Comparison of ENCODE assay signal across 2 cellular contexts in the genomic region with DNA sequence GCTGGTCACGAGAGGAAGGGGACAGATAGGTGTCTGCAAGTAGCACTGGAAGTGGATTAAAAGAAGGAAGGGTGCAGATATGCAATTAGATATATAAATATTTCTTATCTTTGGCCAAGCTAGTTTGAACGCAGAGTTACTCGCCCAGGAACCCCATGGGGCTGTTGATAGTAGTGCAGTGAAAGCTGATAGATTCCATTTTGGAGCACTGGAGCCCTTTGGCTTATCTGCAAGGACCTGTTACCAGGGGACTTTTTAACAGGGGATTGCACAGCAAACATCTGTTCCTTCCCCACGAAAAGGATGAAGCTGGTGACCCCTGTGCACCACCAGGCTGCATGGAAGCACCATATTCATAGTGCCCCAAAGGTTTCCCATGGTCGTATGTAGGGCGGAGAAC.
TF ChIP-seq lines count a peak whose summit lies in the region.

No MANE protein-coding gene starts in this region.

TF ChIP-seq in GM23338, 12 proteins besides CTCF, POLR2A, EP300 and RAD21:
- TF ChIP-seq JUNB (IDR thresholded peaks at IDR 0.05; ENCODE audit: unreplicated experiment) (no peak), EZH2phosphoT487 (IDR thresholded peaks at IDR 0.05; ENCODE audit: unreplicated experiment) (no peak), NANOG (IDR thresholded peaks at IDR 0.05; ENCODE audit: borderline replicate concordance) (no peak), EZH2 (IDR thresholded peaks at IDR 0.05; ENCODE audit: low read depth, unreplicated experiment) (no peak), STAT1 (IDR thresholded peaks at IDR 0.05; ENCODE audit: unreplicated experiment) (no peak), CREB1 (CRISPR knock-in tag; IDR thresholded peaks at IDR 0.05; ENCODE audit: low read depth) (no peak), ZNF462 (CRISPR knock-in tag; IDR thresholded peaks at IDR 0.05) (no peak), ZNF331 (CRISPR knock-in tag; IDR thresholded peaks at IDR 0.05; ENCODE audit: low read depth) (no peak), POLR2AphosphoS5 (IDR thresholded peaks at IDR 0.05; ENCODE audit: low read depth) (no peak), ZNF114 (CRISPR knock-in tag; IDR thresholded peaks at IDR 0.05) (no peak)
- TF ChIP-seq, protein P1, sequence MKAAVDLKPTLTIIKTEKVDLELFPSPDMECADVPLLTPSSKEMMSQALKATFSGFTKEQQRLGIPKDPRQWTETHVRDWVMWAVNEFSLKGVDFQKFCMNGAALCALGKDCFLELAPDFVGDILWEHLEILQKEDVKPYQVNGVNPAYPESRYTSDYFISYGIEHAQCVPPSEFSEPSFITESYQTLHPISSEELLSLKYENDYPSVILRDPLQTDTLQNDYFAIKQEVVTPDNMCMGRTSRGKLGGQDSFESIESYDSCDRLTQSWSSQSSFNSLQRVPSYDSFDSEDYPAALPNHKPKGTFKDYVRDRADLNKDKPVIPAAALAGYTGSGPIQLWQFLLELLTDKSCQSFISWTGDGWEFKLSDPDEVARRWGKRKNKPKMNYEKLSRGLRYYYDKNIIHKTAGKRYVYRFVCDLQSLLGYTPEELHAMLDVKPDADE (IDR thresholded peaks at IDR 0.05), result no peak

TF ChIP-seq in H1, 55 proteins besides CTCF, POLR2A, EP300 and RAD21:
- TF ChIP-seq KDM5A (IDR thresholded peaks at IDR 0.05; ENCODE audit: low read length) (no peak), SAP30 (IDR thresholded peaks at IDR 0.05; ENCODE audit: insufficient read depth, insufficient replicate concordance, low read length) (no peak), RNF2 (IDR thresholded peaks at IDR 0.05; ENCODE audit: borderline replicate concordance, low read depth, low read length, missing control alignments, poor library complexity, severe bottlenecking) (no peak), SUZ12 (IDR thresholded peaks at IDR 0.05; ENCODE audit: low read length) (no peak), KDM4A (IDR thresholded peaks at IDR 0.05; ENCODE audit: low read depth, low read length, severe bottlenecking) (no peak), BCL11A (IDR thresholded peaks at IDR 0.05; ENCODE audit: low read depth in 2 of 2, low read length in 2 of 2) (no peak), RXRA (IDR thresholded peaks at IDR 0.05; ENCODE audit: insufficient read depth, low read depth, low read length) (no peak), GTF2F1 (IDR thresholded peaks at IDR 0.05; ENCODE audit: borderline replicate concordance, low read depth, low read length) (no peak), SIX5 (IDR thresholded peaks at IDR 0.05; ENCODE audit: low read depth, low read length) (no peak)
- TF ChIP-seq, protein P2, sequence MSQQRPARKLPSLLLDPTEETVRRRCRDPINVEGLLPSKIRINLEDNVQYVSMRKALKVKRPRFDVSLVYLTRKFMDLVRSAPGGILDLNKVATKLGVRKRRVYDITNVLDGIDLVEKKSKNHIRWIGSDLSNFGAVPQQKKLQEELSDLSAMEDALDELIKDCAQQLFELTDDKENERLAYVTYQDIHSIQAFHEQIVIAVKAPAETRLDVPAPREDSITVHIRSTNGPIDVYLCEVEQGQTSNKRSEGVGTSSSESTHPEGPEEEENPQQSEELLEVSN (IDR thresholded peaks at IDR 0.05), result no peak
